Comparison of ENCODE assay signal across 1 cellular context in the genomic region with DNA sequence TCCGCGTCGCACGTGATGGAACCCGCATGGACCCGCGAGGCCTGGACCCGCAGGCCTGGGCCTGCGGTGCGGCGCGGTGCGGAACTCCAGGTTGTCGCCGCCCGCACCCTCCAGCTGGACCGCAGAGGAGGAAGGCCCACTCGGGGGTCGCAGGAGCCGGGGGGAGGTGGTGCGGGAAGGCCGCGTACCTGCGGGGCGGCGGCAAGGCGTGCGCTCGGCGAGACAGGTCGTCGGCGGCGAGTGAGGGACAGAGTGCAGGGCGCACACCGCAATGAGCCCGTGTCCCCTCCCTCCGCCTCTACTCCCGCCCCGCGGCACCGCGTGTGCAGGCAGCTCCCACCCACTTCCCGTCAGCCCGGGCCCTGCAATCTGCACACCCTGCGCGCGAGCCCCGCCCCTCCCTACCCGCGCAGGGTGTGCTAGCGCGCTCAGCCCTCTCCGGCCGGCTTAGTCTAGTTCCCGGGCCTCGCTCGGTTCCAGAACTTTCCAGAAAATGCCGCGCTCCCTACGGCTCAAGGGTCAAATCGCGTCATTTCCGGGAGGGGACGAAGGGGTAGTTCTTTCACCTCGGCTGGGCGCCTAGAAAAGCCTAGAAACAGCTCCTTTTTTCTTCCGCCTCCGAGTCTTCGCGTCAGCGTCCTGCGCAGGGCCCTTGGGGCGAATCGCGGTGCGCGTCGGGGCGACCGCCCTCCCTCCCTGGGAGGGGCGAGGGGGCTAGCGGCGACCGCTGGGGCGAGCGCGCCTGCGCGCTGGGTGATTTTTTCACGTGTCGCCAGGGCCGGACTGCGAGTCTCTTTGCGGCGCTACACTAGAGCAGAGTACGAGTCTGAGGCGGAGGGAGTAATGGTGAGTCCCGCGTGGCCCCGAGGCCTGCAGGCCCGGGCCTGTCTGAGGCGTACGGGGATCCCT.
TF ChIP-seq lines count a peak whose summit lies in the region.

A gene (minus strand): TSS at position 247 of the 909 bp plus-strand sequence. CDS start 992 bp downstream, outside the sequence.
A gene (plus strand): TSS at position 786 of the 909 bp plus-strand sequence. CDS start 58 bp downstream, at position 844.

TF ChIP-seq in WTC11, 78 proteins besides CTCF, POLR2A, EP300 and RAD21 (continued from another document and continues in another):
- TF ChIP-seq, protein P1, sequence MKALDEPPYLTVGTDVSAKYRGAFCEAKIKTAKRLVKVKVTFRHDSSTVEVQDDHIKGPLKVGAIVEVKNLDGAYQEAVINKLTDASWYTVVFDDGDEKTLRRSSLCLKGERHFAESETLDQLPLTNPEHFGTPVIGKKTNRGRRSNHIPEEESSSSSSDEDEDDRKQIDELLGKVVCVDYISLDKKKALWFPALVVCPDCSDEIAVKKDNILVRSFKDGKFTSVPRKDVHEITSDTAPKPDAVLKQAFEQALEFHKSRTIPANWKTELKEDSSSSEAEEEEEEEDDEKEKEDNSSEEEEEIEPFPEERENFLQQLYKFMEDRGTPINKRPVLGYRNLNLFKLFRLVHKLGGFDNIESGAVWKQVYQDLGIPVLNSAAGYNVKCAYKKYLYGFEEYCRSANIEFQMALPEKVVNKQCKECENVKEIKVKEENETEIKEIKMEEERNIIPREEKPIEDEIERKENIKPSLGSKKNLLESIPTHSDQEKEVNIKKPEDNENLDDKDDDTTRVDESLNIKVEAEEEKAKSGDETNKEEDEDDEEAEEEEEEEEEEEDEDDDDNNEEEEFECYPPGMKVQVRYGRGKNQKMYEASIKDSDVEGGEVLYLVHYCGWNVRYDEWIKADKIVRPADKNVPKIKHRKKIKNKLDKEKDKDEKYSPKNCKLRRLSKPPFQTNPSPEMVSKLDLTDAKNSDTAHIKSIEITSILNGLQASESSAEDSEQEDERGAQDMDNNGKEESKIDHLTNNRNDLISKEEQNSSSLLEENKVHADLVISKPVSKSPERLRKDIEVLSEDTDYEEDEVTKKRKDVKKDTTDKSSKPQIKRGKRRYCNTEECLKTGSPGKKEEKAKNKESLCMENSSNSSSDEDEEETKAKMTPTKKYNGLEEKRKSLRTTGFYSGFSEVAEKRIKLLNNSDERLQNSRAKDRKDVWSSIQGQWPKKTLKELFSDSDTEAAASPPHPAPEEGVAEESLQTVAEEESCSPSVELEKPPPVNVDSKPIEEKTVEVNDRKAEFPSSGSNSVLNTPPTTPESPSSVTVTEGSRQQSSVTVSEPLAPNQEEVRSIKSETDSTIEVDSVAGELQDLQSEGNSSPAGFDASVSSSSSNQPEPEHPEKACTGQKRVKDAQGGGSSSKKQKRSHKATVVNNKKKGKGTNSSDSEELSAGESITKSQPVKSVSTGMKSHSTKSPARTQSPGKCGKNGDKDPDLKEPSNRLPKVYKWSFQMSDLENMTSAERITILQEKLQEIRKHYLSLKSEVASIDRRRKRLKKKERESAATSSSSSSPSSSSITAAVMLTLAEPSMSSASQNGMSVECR (CRISPR knock-in tag; IDR thresholded peaks at IDR 0.05; ENCODE audit: borderline replicate concordance), result peak; percentile 94
- TF ChIP-seq, protein P2, sequence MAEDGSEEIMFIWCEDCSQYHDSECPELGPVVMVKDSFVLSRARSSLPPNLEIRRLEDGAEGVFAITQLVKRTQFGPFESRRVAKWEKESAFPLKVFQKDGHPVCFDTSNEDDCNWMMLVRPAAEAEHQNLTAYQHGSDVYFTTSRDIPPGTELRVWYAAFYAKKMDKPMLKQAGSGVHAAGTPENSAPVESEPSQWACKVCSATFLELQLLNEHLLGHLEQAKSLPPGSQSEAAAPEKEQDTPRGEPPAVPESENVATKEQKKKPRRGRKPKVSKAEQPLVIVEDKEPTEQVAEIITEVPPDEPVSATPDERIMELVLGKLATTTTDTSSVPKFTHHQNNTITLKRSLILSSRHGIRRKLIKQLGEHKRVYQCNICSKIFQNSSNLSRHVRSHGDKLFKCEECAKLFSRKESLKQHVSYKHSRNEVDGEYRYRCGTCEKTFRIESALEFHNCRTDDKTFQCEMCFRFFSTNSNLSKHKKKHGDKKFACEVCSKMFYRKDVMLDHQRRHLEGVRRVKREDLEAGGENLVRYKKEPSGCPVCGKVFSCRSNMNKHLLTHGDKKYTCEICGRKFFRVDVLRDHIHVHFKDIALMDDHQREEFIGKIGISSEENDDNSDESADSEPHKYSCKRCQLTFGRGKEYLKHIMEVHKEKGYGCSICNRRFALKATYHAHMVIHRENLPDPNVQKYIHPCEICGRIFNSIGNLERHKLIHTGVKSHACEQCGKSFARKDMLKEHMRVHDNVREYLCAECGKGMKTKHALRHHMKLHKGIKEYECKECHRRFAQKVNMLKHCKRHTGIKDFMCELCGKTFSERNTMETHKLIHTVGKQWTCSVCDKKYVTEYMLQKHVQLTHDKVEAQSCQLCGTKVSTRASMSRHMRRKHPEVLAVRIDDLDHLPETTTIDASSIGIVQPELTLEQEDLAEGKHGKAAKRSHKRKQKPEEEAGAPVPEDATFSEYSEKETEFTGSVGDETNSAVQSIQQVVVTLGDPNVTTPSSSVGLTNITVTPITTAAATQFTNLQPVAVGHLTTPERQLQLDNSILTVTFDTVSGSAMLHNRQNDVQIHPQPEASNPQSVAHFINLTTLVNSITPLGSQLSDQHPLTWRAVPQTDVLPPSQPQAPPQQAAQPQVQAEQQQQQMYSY (CRISPR knock-in tag; IDR thresholded peaks at IDR 0.05), result peak; percentile 42
- peak; percentile 58; the same call in 1 of the 2 replicates for TF ChIP-seq ZBTB21 (CRISPR knock-in tag; IDR thresholded peaks at IDR 0.05; ENCODE audit: borderline replicate concordance)
- TF ChIP-seq PRRX2 (CRISPR knock-in tag; IDR thresholded peaks at IDR 0.05), result no peak
- peak; percentile 73; the same call in 1 of the 2 replicates for TF ChIP-seq SMAD4 (CRISPR knock-in tag; IDR thresholded peaks at IDR 0.05)
- TF ChIP-seq CBFB (CRISPR knock-in tag; IDR thresholded peaks at IDR 0.05; ENCODE audit: low read depth), result 0 out of 2 replicates have a peak, but pooled peaks have one; percentile 70
- TF ChIP-seq, protein P3, sequence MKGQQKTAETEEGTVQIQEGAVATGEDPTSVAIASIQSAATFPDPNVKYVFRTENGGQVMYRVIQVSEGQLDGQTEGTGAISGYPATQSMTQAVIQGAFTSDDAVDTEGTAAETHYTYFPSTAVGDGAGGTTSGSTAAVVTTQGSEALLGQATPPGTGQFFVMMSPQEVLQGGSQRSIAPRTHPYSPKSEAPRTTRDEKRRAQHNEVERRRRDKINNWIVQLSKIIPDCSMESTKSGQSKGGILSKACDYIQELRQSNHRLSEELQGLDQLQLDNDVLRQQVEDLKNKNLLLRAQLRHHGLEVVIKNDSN (CRISPR knock-in tag; IDR thresholded peaks at IDR 0.05), result peak; percentile 53; the same call in 1 of the 2 replicates
- TF ChIP-seq, protein P4, sequence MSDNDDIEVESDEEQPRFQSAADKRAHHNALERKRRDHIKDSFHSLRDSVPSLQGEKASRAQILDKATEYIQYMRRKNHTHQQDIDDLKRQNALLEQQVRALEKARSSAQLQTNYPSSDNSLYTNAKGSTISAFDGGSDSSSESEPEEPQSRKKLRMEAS (CRISPR knock-in tag; IDR thresholded peaks at IDR 0.05), result peak; percentile 88
- TF ChIP-seq KAT7 (CRISPR knock-in tag; IDR thresholded peaks at IDR 0.05; ENCODE audit: borderline replicate concordance), result peak; percentile 99; the same call in 1 of the 2 replicates
- TF ChIP-seq, protein P5, sequence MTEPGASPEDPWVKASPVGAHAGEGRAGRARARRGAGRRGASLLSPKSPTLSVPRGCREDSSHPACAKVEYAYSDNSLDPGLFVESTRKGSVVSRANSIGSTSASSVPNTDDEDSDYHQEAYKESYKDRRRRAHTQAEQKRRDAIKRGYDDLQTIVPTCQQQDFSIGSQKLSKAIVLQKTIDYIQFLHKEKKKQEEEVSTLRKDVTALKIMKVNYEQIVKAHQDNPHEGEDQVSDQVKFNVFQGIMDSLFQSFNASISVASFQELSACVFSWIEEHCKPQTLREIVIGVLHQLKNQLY (CRISPR knock-in tag; IDR thresholded peaks at IDR 0.05), result peak; percentile 92; the same call in 1 of the 2 replicates
- TF ChIP-seq TEAD1 (CRISPR knock-in tag; IDR thresholded peaks at IDR 0.05), result peak; percentile 90
- peak; percentile 94 for TF ChIP-seq TP53 (CRISPR knock-in tag; IDR thresholded peaks at IDR 0.05)
- peak; percentile 81 for TF ChIP-seq NFE2L1 (CRISPR knock-in tag; IDR thresholded peaks at IDR 0.05)
- TF ChIP-seq, protein P6, sequence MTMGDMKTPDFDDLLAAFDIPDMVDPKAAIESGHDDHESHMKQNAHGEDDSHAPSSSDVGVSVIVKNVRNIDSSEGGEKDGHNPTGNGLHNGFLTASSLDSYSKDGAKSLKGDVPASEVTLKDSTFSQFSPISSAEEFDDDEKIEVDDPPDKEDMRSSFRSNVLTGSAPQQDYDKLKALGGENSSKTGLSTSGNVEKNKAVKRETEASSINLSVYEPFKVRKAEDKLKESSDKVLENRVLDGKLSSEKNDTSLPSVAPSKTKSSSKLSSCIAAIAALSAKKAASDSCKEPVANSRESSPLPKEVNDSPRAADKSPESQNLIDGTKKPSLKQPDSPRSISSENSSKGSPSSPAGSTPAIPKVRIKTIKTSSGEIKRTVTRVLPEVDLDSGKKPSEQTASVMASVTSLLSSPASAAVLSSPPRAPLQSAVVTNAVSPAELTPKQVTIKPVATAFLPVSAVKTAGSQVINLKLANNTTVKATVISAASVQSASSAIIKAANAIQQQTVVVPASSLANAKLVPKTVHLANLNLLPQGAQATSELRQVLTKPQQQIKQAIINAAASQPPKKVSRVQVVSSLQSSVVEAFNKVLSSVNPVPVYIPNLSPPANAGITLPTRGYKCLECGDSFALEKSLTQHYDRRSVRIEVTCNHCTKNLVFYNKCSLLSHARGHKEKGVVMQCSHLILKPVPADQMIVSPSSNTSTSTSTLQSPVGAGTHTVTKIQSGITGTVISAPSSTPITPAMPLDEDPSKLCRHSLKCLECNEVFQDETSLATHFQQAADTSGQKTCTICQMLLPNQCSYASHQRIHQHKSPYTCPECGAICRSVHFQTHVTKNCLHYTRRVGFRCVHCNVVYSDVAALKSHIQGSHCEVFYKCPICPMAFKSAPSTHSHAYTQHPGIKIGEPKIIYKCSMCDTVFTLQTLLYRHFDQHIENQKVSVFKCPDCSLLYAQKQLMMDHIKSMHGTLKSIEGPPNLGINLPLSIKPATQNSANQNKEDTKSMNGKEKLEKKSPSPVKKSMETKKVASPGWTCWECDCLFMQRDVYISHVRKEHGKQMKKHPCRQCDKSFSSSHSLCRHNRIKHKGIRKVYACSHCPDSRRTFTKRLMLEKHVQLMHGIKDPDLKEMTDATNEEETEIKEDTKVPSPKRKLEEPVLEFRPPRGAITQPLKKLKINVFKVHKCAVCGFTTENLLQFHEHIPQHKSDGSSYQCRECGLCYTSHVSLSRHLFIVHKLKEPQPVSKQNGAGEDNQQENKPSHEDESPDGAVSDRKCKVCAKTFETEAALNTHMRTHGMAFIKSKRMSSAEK (CRISPR knock-in tag; IDR thresholded peaks at IDR 0.05; ENCODE audit: borderline replicate concordance), result no peak
- TF ChIP-seq, protein P7, sequence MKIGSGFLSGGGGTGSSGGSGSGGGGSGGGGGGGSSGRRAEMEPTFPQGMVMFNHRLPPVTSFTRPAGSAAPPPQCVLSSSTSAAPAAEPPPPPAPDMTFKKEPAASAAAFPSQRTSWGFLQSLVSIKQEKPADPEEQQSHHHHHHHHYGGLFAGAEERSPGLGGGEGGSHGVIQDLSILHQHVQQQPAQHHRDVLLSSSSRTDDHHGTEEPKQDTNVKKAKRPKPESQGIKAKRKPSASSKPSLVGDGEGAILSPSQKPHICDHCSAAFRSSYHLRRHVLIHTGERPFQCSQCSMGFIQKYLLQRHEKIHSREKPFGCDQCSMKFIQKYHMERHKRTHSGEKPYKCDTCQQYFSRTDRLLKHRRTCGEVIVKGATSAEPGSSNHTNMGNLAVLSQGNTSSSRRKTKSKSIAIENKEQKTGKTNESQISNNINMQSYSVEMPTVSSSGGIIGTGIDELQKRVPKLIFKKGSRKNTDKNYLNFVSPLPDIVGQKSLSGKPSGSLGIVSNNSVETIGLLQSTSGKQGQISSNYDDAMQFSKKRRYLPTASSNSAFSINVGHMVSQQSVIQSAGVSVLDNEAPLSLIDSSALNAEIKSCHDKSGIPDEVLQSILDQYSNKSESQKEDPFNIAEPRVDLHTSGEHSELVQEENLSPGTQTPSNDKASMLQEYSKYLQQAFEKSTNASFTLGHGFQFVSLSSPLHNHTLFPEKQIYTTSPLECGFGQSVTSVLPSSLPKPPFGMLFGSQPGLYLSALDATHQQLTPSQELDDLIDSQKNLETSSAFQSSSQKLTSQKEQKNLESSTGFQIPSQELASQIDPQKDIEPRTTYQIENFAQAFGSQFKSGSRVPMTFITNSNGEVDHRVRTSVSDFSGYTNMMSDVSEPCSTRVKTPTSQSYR (CRISPR knock-in tag; IDR thresholded peaks at IDR 0.05), result peak; percentile 73
- 0 out of 2 replicates have a peak, but pooled peaks have one; percentile 54 for TF ChIP-seq ESRRA (CRISPR knock-in tag; IDR thresholded peaks at IDR 0.05; ENCODE audit: borderline replicate concordance)
- TF ChIP-seq, protein P8, sequence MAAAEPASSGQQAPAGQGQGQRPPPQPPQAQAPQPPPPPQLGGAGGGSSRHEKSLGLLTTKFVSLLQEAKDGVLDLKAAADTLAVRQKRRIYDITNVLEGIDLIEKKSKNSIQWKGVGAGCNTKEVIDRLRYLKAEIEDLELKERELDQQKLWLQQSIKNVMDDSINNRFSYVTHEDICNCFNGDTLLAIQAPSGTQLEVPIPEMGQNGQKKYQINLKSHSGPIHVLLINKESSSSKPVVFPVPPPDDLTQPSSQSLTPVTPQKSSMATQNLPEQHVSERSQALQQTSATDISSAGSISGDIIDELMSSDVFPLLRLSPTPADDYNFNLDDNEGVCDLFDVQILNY (CRISPR knock-in tag; IDR thresholded peaks at IDR 0.05), result peak; percentile 95
- TF ChIP-seq NFYB (CRISPR knock-in tag; conservative IDR thresholded peaks at IDR 0.05; ENCODE audit: low read depth), result peak; percentile 35; the same call in 1 of the 2 replicates
- peak; percentile 61; the same call in 1 of the 2 replicates for TF ChIP-seq ATF1 (CRISPR knock-in tag; IDR thresholded peaks at IDR 0.05)
- TF ChIP-seq RORB (CRISPR knock-in tag; IDR thresholded peaks at IDR 0.05), result no peak
- TF ChIP-seq, protein P9, sequence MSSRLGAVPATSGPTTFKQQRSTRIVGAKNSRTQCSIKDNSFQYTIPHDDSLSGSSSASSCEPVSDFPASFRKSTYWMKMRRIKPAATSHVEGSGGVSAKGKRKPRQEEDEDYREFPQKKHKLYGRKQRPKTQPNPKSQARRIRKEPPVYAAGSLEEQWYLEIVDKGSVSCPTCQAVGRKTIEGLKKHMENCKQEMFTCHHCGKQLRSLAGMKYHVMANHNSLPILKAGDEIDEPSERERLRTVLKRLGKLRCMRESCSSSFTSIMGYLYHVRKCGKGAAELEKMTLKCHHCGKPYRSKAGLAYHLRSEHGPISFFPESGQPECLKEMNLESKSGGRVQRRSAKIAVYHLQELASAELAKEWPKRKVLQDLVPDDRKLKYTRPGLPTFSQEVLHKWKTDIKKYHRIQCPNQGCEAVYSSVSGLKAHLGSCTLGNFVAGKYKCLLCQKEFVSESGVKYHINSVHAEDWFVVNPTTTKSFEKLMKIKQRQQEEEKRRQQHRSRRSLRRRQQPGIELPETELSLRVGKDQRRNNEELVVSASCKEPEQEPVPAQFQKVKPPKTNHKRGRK (CRISPR knock-in tag; IDR thresholded peaks at IDR 0.05; ENCODE audit: borderline replicate concordance), result no peak
- TF ChIP-seq CREB1 (CRISPR knock-in tag; IDR thresholded peaks at IDR 0.05), result peak; percentile 58; the same call in 1 of the 2 replicates
- TF ChIP-seq ZNF121 (CRISPR knock-in tag; IDR thresholded peaks at IDR 0.05), result no peak
- peak; percentile 70 for TF ChIP-seq ZNF263 (CRISPR knock-in tag; IDR thresholded peaks at IDR 0.05; ENCODE audit: low read depth)
- no peak for TF ChIP-seq GRHL2 (CRISPR knock-in tag; IDR thresholded peaks at IDR 0.05; ENCODE audit: insufficient replicate concordance, severe bottlenecking)
- no peak for TF ChIP-seq HMGA2 (CRISPR knock-in tag; IDR thresholded peaks at IDR 0.05)
